In genomic region chr3:183812746-183813445, GRCh38 we compare ENCODE assay signal across 13 cellular contexts. TPM values are rescaled to one million over a fixed set of nuclear protein-coding genes. Genes with fewer than 3 reads are reported as not detected.
DNase-seq lines count a peak whose midpoint lies in the region; ATAC-seq and TF ChIP-seq lines count a peak whose summit lies in the region.
"Had no signal": no experiment of that assay in that cellular context is flagged by ENCODE, and none has a peak within 500 bp of the region (broad histone marks: within the 10 kb centered on the region; RNA-seq: fewer than 3 reads in every experiment).

No MANE protein-coding gene starts in this region.

- H3K4me1 ChIP-seq in psoas muscle, result peaks cover 6% of the 10 kb centered on the region
- H3K4me1 ChIP-seq: heart right ventricle had no signal

- CTCF ChIA-PET in RWPE1 (lab: Yijun Ruan, JAX), result interaction anchor here (0.5 kb wide), 1 partner anchor 59 kb away, joined by 3 read pairs; no protein-coding TSS in a partner anchor

- H3K36me3 Mint-ChIP-seq in endothelial cell (ENCODE audit: low read depth, unreplicated experiment), result peaks cover 48% of the 10 kb centered on the region

- DNase-seq in activated effector memory CD4-positive, alpha-beta T cell treated with anti-CD3 and anti-CD28 coated beads, Interleukin-2, amount 50 U/mL, for 16 hours, result peak; percentile 10
- DNase-seq in activated effector memory CD4-positive, alpha-beta T cell treated with Interleukin-2 at 50 U/mL for 16 hours, result no peak
- DNase-seq in RWPE1 (ENCODE audit: low spot score) (peak; percentile 42), epithelial cell of prostate (ENCODE audit: low read depth, low spot score) (peak; percentile 29), psoas muscle (no peak), endothelial cell (ENCODE audit: low spot score) (no peak)
- DNase-seq: activated B cell treated with CpG ODN at 0.5 μM for 24 hours, GDM1, heart right ventricle, NCI-H2081 had no signal

- no peaks in the 10 kb centered on the region for H3K4me1 Mint-ChIP-seq in endothelial cell (ENCODE audit: unreplicated experiment)
- H3K4me1 Mint-ChIP-seq: activated B cell treated with CpG ODN at 0.5 μM for 24 hours had no signal

- H3K36me3 ChIP-seq in psoas muscle (ENCODE audit: insufficient read depth in 1 of 2, low read depth in 1 of 2), result peaks cover 11 to 65% of the 10 kb centered on the region in 2 donors

- intact Hi-C loops in psoas muscle (cut with DNase I), result no loop called here

- H3K27ac Mint-ChIP-seq in endothelial cell (ENCODE audit: unreplicated experiment), result no peak overlapping the region
- H3K27ac Mint-ChIP-seq: activated B cell treated with CpG ODN at 0.5 μM for 24 hours had no signal

- H3K4me3 Mint-ChIP-seq in endothelial cell (ENCODE audit: unreplicated experiment), result no peak overlapping the region
- H3K4me3 Mint-ChIP-seq: activated B cell treated with CpG ODN at 0.5 μM for 24 hours had no signal

- peak in 3 of 4 donors; percentile 31 to 82 (median 45) for ATAC-seq in psoas muscle
- no peak for ATAC-seq in GM19397 (IDR thresholded peaks at IDR 0.05; ENCODE audit: unreplicated experiment)
- ATAC-seq in GM21367 (IDR thresholded peaks at IDR 0.05; ENCODE audit: unreplicated experiment), result no peak
- ATAC-seq: K562 had no signal

- POLR2A ChIA-PET in RWPE1 (lab: Yijun Ruan, JAX; ENCODE audit: low non-redundant PET), result interaction anchor here (0.7 kb wide), 1 partner anchor 8 kb away, joined by 3 read pairs; no protein-coding TSS in a partner anchor

- H3K27ac ChIP-seq in RWPE1 (peak overlapping the region; percentile 60), epithelial cell of prostate (peak overlapping the region; percentile 74), psoas muscle (peak overlapping the region; percentile 72)

- no peaks in the 10 kb centered on the region for H3K9me3 Mint-ChIP-seq in endothelial cell (ENCODE audit: unreplicated experiment)
- H3K9me3 Mint-ChIP-seq: activated B cell treated with CpG ODN at 0.5 μM for 24 hours had no signal

- H3K27me3 Mint-ChIP-seq in endothelial cell (ENCODE audit: unreplicated experiment), result peaks cover 5% of the 10 kb centered on the region
- H3K27me3 Mint-ChIP-seq: activated B cell treated with CpG ODN at 0.5 μM for 24 hours had no signal

- H3K9me3 ChIP-seq in psoas muscle, result no peaks in the 10 kb centered on the region
- H3K9me3 ChIP-seq: heart right ventricle had no signal

- TF ChIP-seq CTCF in RWPE1 (conservative IDR thresholded peaks at IDR 0.05; ENCODE audit: low read depth), result no peak
- no peak for TF ChIP-seq CTCF in psoas muscle (IDR thresholded peaks at IDR 0.05)
- TF ChIP-seq CTCF in endothelial cell (IDR thresholded peaks at IDR 0.05; ENCODE audit: unreplicated experiment), result no peak

- H3K27me3 ChIP-seq in psoas muscle (ENCODE audit: insufficient read depth in 3 of 3, low read length in 2 of 3), result no peaks in the 10 kb centered on the region
- H3K27me3 ChIP-seq: heart right ventricle had no signal

- H3K4me3 ChIP-seq in psoas muscle, result no peak overlapping the region
- H3K4me3 ChIP-seq: heart right ventricle, K562 had no signal

- WGBS in psoas muscle, 3 donors, result 41 to 53% (median 41%) methylated on average over 8 of the region's 8 CpGs

RNA-seq across cellular contexts. Expression of gene MAP6D1, which starts 12.5 kb away (rescaled TPM):
- 10 to 100 TPM in 1 of 4 donors, 1 to 10 TPM in 3; 4.6 to 12.3 (median 6.2) TPM for total RNA-seq in psoas muscle
- polyA plus RNA-seq in psoas muscle, result 1 to 10 TPM; 2.7 to 5.3 (median 4.5) TPM
- 0.90 TPM for total RNA-seq in endothelial cell (ENCODE audit: unreplicated experiment)

Comparison
In these comparisons a context has a peak if more than half of its experiments do, and no peak if none do; other contexts are left out.
1. DNase-seq: peak in activated effector memory CD4-positive, alpha-beta T cell treated with anti-CD3 and anti-CD28 coated beads, Interleukin-2, amount 50 U/mL, for 16 hours (single experiment), RWPE1 (single experiment) and epithelial cell of prostate (single experiment); none in activated effector memory CD4-positive, alpha-beta T cell treated with Interleukin-2 at 50 U/mL for 16 hours (single experiment), psoas muscle (0 of 2) and endothelial cell (single experiment).
2. ATAC-seq: peak in psoas muscle (3 of 4); none in GM19397 (single experiment) and GM21367 (single experiment).
3. Peak in every context shown above with its lines, with median percentiles within 50 percentile points of each other: H3K27ac ChIP-seq.